In the genomic region with DNA sequence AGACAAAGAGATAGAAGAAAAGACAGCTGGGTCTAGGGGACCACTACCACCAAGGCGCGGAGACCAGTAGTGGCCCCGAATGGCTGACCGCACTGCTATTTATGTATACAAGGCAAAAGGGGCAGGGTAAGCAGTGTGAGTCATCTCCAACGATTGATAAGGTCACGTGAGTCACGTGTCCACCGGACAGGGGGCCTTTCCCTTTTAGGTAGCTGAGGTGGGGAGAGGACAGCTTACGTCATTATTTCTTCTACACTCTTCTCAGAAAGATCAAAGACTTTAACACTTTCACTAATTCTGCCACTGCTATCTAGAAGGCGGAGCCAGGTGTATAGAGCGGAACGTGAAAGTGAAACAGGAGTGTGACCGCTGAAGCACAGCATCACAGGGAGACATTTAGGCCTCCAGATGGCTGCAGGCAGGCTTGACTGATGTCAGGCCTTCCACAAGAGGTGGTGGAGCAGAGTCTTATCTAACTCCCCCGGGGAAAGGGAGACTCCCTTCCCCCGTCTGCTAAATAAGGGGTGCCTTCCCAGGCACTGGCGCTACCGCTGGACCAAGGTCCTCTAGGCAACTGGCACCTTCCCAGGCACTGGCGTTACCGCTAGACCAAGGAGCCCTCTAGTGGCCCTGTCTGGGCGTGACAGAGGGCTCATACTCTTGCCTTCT, we compare ENCODE assay signal across 1 cellular context.
A peak's percentile ranks its signal among the peaks of the same experiment; 100 is the strongest.
TF ChIP-seq lines count a peak whose summit lies in the region.

No MANE protein-coding gene starts in this region.

TF ChIP-seq in GM12878, 131 proteins besides CTCF, POLR2A, EP300 and RAD21 (continued from another document and continues in another):
- TF ChIP-seq REST (IDR thresholded peaks at IDR 0.05; ENCODE audit: low read depth, low read length) (no peak), YBX1 (IDR thresholded peaks at IDR 0.05) (no peak), RB1 (IDR thresholded peaks at IDR 0.05; ENCODE audit: borderline replicate concordance) (peak; percentile 40; the same call in 1 of the 2 replicates), MTA3 (IDR thresholded peaks at IDR 0.05; ENCODE audit: borderline replicate concordance, low read length) (no peak), SPI1 (IDR thresholded peaks at IDR 0.05; ENCODE audit: borderline replicate concordance, insufficient read depth, low read depth, low read length) (peak; percentile 32; the same call in 1 of the 2 replicates), NFYA (IDR thresholded peaks at IDR 0.05; ENCODE audit: borderline replicate concordance, low read depth, low read length) (no peak), SUZ12 (IDR thresholded peaks at IDR 0.05; ENCODE audit: unreplicated experiment) (no peak), JUND (IDR thresholded peaks at IDR 0.05; ENCODE audit: low read depth, low read length) (no peak), NR2C2 (IDR thresholded peaks at IDR 0.05; ENCODE audit: borderline replicate concordance, control insufficient read depth, insufficient read length, low read depth) (no peak), SREBF1 (IDR thresholded peaks at IDR 0.05; ENCODE audit: low read length) (no peak), DPF2 (IDR thresholded peaks at IDR 0.05) (peak; percentile 70; the same call in 1 of the 2 replicates), RELA (IDR thresholded peaks at IDR 0.05; ENCODE audit: borderline replicate concordance, partially characterized antibody) (peak; percentile 54), MYB (IDR thresholded peaks at IDR 0.05; ENCODE audit: borderline replicate concordance, low read depth, low read length) (no peak), E2F8 (IDR thresholded peaks at IDR 0.05; ENCODE audit: low read depth, partially characterized antibody) (no peak), STAT1 (conservative IDR thresholded peaks at IDR 0.05) (no peak), HDAC2 (IDR thresholded peaks at IDR 0.05) (no peak), CHD4 (IDR thresholded peaks at IDR 0.05) (no peak), MTA2 (IDR thresholded peaks at IDR 0.05; ENCODE audit: low read depth) (peak; percentile 76), ZNF622 (IDR thresholded peaks at IDR 0.05) (no peak), EZH2 (IDR thresholded peaks at IDR 0.05; ENCODE audit: borderline replicate concordance, control insufficient read depth, low read depth, low read length) (no peak), ZNF207 (IDR thresholded peaks at IDR 0.05; ENCODE audit: borderline replicate concordance) (0 out of 2 replicates have a peak, but pooled peaks have one; percentile 56), BCL11A (IDR thresholded peaks at IDR 0.05; ENCODE audit: low read depth, low read length) (no peak), HDAC6 (IDR thresholded peaks at IDR 0.05; ENCODE audit: unreplicated experiment) (no peak), CEBPB (IDR thresholded peaks at IDR 0.05; ENCODE audit: borderline replicate concordance in 1 of 2, low read depth in 2 of 2, low read length in 2 of 2) (no peak), IKZF2 (IDR thresholded peaks at IDR 0.05) (peak in 1 of 2 experiments; percentile 80), ZNF274 (IDR thresholded peaks at IDR 0.05; ENCODE audit: insufficient read depth, insufficient read length) (no peak), CBFB (IDR thresholded peaks at IDR 0.05; ENCODE audit: low read depth) (no peak), IRF3 (IDR thresholded peaks at IDR 0.05) (no peak), TCF7 (IDR thresholded peaks at IDR 0.05; ENCODE audit: borderline replicate concordance) (peak; percentile 95), ZBTB40 (IDR thresholded peaks at IDR 0.05; ENCODE audit: borderline replicate concordance) (no peak), EED (IDR thresholded peaks at IDR 0.05; ENCODE audit: low read depth) (0 out of 2 replicates have a peak, but pooled peaks have one; percentile 45), ZNF217 (IDR thresholded peaks at IDR 0.05) (no peak), RCOR1 (conservative IDR thresholded peaks at IDR 0.05; ENCODE audit: low read depth, low read length) (no peak), ASH2L (IDR thresholded peaks at IDR 0.05; ENCODE audit: borderline replicate concordance, low read depth) (no peak), POLR2AphosphoS5 (IDR thresholded peaks at IDR 0.05; ENCODE audit: low read length) (no peak)
- TF ChIP-seq, protein P1, sequence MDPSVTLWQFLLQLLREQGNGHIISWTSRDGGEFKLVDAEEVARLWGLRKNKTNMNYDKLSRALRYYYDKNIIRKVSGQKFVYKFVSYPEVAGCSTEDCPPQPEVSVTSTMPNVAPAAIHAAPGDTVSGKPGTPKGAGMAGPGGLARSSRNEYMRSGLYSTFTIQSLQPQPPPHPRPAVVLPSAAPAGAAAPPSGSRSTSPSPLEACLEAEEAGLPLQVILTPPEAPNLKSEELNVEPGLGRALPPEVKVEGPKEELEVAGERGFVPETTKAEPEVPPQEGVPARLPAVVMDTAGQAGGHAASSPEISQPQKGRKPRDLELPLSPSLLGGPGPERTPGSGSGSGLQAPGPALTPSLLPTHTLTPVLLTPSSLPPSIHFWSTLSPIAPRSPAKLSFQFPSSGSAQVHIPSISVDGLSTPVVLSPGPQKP (IDR thresholded peaks at IDR 0.05; ENCODE audit: low read depth, low read length) = no peak
- TF ChIP-seq, protein P2, sequence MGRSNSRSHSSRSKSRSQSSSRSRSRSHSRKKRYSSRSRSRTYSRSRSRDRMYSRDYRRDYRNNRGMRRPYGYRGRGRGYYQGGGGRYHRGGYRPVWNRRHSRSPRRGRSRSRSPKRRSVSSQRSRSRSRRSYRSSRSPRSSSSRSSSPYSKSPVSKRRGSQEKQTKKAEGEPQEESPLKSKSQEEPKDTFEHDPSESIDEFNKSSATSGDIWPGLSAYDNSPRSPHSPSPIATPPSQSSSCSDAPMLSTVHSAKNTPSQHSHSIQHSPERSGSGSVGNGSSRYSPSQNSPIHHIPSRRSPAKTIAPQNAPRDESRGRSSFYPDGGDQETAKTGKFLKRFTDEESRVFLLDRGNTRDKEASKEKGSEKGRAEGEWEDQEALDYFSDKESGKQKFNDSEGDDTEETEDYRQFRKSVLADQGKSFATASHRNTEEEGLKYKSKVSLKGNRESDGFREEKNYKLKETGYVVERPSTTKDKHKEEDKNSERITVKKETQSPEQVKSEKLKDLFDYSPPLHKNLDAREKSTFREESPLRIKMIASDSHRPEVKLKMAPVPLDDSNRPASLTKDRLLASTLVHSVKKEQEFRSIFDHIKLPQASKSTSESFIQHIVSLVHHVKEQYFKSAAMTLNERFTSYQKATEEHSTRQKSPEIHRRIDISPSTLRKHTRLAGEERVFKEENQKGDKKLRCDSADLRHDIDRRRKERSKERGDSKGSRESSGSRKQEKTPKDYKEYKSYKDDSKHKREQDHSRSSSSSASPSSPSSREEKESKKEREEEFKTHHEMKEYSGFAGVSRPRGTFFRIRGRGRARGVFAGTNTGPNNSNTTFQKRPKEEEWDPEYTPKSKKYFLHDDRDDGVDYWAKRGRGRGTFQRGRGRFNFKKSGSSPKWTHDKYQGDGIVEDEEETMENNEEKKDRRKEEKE (IDR thresholded peaks at IDR 0.05) = no peak
- TF ChIP-seq, protein P3, sequence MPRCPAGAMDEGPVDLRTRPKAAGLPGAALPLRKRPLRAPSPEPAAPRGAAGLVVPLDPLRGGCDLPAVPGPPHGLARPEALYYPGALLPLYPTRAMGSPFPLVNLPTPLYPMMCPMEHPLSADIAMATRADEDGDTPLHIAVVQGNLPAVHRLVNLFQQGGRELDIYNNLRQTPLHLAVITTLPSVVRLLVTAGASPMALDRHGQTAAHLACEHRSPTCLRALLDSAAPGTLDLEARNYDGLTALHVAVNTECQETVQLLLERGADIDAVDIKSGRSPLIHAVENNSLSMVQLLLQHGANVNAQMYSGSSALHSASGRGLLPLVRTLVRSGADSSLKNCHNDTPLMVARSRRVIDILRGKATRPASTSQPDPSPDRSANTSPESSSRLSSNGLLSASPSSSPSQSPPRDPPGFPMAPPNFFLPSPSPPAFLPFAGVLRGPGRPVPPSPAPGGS (IDR thresholded peaks at IDR 0.05; ENCODE audit: borderline replicate concordance, insufficient read depth, low read depth, low read length, poor library complexity, severe bottlenecking) = no peak
- TF ChIP-seq, protein P4, sequence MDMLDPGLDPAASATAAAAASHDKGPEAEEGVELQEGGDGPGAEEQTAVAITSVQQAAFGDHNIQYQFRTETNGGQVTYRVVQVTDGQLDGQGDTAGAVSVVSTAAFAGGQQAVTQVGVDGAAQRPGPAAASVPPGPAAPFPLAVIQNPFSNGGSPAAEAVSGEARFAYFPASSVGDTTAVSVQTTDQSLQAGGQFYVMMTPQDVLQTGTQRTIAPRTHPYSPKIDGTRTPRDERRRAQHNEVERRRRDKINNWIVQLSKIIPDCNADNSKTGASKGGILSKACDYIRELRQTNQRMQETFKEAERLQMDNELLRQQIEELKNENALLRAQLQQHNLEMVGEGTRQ (IDR thresholded peaks at IDR 0.05; ENCODE audit: borderline replicate concordance, low read depth, low read length) = peak; percentile 75
